Comparison of ENCODE assay signal across 34 cellular contexts in genomic region chr6:49430866-49431265, GRCh38.
"Had no signal": no experiment of that assay in that cellular context is flagged by ENCODE, and none has a peak within 500 bp of the region (broad histone marks: within the 10 kb centered on the region; RNA-seq: fewer than 3 reads in every experiment).

No MANE protein-coding gene starts in this region.

- H3K9me3 Mint-ChIP-seq: activated CD4-positive, alpha-beta memory T cell treated with anti-CD3 and anti-CD28 coated beads, Interleukin-2, amount 10 ng/mL, durations not matched to agents 7 days and 5 days; activated naive CD4-positive, alpha-beta T cell treated with anti-CD3 and anti-CD28 coated beads, Interleukin-2, amount 10 ng/mL, durations not matched to agents 7 days and 5 days; activated naive CD8-positive, alpha-beta T cell treated with anti-CD3 and anti-CD28 coated beads, Interleukin-2, amount 50 U/mL, for 24 hours; brain had no signal

- DNase-seq: activated B cell treated with CpG ODN at 0.5 μM for 24 hours; activated CD4-positive, alpha-beta memory T cell treated with anti-CD3 and anti-CD28 coated beads, Interleukin-2, amount 10 ng/mL, durations not matched to agents 7 days and 5 days; activated CD4-positive, alpha-beta T cell treated with anti-CD3 and anti-CD28 coated beads for 4 hours; activated CD4-positive, CD25-positive, alpha-beta regulatory T cell treated with anti-CD3 and anti-CD28 coated beads, Interleukin-2, amount 50 U/mL, for 72 hours; activated CD8-positive, alpha-beta memory T cell treated with anti-CD3 and anti-CD28 coated beads for 24 hours; activated CD8-positive, alpha-beta memory T cell treated with anti-CD3 and anti-CD28 coated beads, Interleukin-2, amount 10 ng/mL, durations not matched to agents 7 days and 5 days; activated CD8-positive, alpha-beta memory T cell treated with anti-CD3 and anti-CD28 coated beads, Interleukin-2, amount 50 U/mL, for 48 hours; activated effector memory CD4-positive, alpha-beta T cell treated with Interleukin-2 at 50 U/mL for 16 hours; activated naive CD4-positive, alpha-beta T cell treated with anti-CD3 and anti-CD28 coated beads, Interleukin-2, amount 10 ng/mL, durations not matched to agents 7 days and 5 days; activated naive CD8-positive, alpha-beta T cell treated with anti-CD3 and anti-CD28 coated beads, Interleukin-2, amount 50 U/mL, for 24 hours; activated T-cell treated with anti-CD3 and anti-CD28 coated beads, Interleukin-2, amount 50 U/mL, for 48 hours; anterior cingulate cortex; Karpas-422; KBM-7; MG63; MV-4-11; NCI-H1092; NCI-H146; NCI-H187; NCI-H2081; NCI-H2171 treated with DMSO at 0.1 percent for 48 hours; NCI-H446 treated with DMSO at 0.1 percent for 48 hours; NCI-H524 treated with DMSO at 0.1 percent for 48 hours; Peyer's patch; Right ventricle myocardium superior; SW 1271; T-helper 1 cell; T-helper 2 cell; T-helper 9 cell had no signal

- H3K4me3 Mint-ChIP-seq: activated B cell treated with CpG ODN at 0.5 μM for 24 hours; activated CD4-positive, alpha-beta memory T cell treated with anti-CD3 and anti-CD28 coated beads, Interleukin-2, amount 10 ng/mL, durations not matched to agents 7 days and 5 days; activated CD8-positive, alpha-beta memory T cell treated with anti-CD3 and anti-CD28 coated beads, Interleukin-2, amount 10 ng/mL, durations not matched to agents 7 days and 5 days; activated naive CD4-positive, alpha-beta T cell treated with anti-CD3 and anti-CD28 coated beads, Interleukin-2, amount 10 ng/mL, durations not matched to agents 7 days and 5 days; activated naive CD8-positive, alpha-beta T cell; activated naive CD8-positive, alpha-beta T cell treated with anti-CD3 and anti-CD28 coated beads, Interleukin-2, amount 50 U/mL, for 24 hours; brain had no signal

- ATAC-seq: activated CD8-positive, alpha-beta memory T cell treated with anti-CD3 and anti-CD28 coated beads, Interleukin-2, amount 10 ng/mL, durations not matched to agents 7 days and 5 days; activated naive CD8-positive, alpha-beta T cell treated with anti-CD3 and anti-CD28 coated beads, Interleukin-2, amount 50 U/mL, for 24 hours had no signal

- H3K4me3 ChIP-seq: MG63, Peyer's patch had no signal

- H3K27me3 ChIP-seq: MG63, Peyer's patch had no signal

- H3K27me3 Mint-ChIP-seq: activated B cell treated with CpG ODN at 0.5 μM for 24 hours; activated CD4-positive, alpha-beta memory T cell treated with anti-CD3 and anti-CD28 coated beads, Interleukin-2, amount 10 ng/mL, durations not matched to agents 7 days and 5 days; activated CD8-positive, alpha-beta memory T cell treated with anti-CD3 and anti-CD28 coated beads, Interleukin-2, amount 10 ng/mL, durations not matched to agents 7 days and 5 days; activated naive CD4-positive, alpha-beta T cell treated with anti-CD3 and anti-CD28 coated beads, Interleukin-2, amount 10 ng/mL, durations not matched to agents 7 days and 5 days; activated naive CD8-positive, alpha-beta T cell; activated naive CD8-positive, alpha-beta T cell treated with anti-CD3 and anti-CD28 coated beads, Interleukin-2, amount 50 U/mL, for 24 hours; brain had no signal

- H3K27ac ChIP-seq: Peyer's patch, RWPE1, VCaP had no signal

- H3K4me1 Mint-ChIP-seq: activated B cell treated with CpG ODN at 0.5 μM for 24 hours; activated CD4-positive, alpha-beta memory T cell treated with anti-CD3 and anti-CD28 coated beads, Interleukin-2, amount 10 ng/mL, durations not matched to agents 7 days and 5 days; activated CD8-positive, alpha-beta memory T cell treated with anti-CD3 and anti-CD28 coated beads, Interleukin-2, amount 10 ng/mL, durations not matched to agents 7 days and 5 days; activated naive CD4-positive, alpha-beta T cell treated with anti-CD3 and anti-CD28 coated beads, Interleukin-2, amount 10 ng/mL, durations not matched to agents 7 days and 5 days; activated naive CD8-positive, alpha-beta T cell treated with anti-CD3 and anti-CD28 coated beads, Interleukin-2, amount 50 U/mL, for 24 hours; brain had no signal

- H3K4me1 ChIP-seq: Peyer's patch had no signal

- H3K27ac Mint-ChIP-seq: activated B cell treated with CpG ODN at 0.5 μM for 24 hours; activated CD4-positive, alpha-beta memory T cell treated with anti-CD3 and anti-CD28 coated beads, Interleukin-2, amount 10 ng/mL, durations not matched to agents 7 days and 5 days; activated CD8-positive, alpha-beta memory T cell treated with anti-CD3 and anti-CD28 coated beads, Interleukin-2, amount 10 ng/mL, durations not matched to agents 7 days and 5 days; activated naive CD4-positive, alpha-beta T cell treated with anti-CD3 and anti-CD28 coated beads, Interleukin-2, amount 10 ng/mL, durations not matched to agents 7 days and 5 days; activated naive CD8-positive, alpha-beta T cell; activated naive CD8-positive, alpha-beta T cell treated with anti-CD3 and anti-CD28 coated beads, Interleukin-2, amount 50 U/mL, for 24 hours; brain had no signal

- FAIRE-seq: bronchial epithelial cell had no signal

- H3K9me3 ChIP-seq: MG63, Peyer's patch had no signal
